ENCODE assay signal across 10 cellular contexts in genomic region chr19:8001651-8001994, GRCh38. TPM values are rescaled to one million over a fixed set of nuclear protein-coding genes. Genes with fewer than 3 reads are reported as not detected.
DNase-seq lines count a peak whose midpoint lies in the region; ATAC-seq and TF ChIP-seq lines count a peak whose summit lies in the region.
"Had no signal": no experiment of that assay in that cellular context is flagged by ENCODE, and none has a peak within 500 bp of the region (broad histone marks: within the 10 kb centered on the region; RNA-seq: fewer than 3 reads in every experiment).

No MANE protein-coding gene starts in this region.

- CTCF ChIA-PET in T-cell (lab: Charles Lee), result interaction anchor here in 1 of 2 donors (1.1 kb wide), 1 partner anchor 84 kb away, joined by 3 read pairs; no protein-coding TSS in a partner anchor

- TF ChIP-seq POLR2A in heart left ventricle (IDR thresholded peaks at IDR 0.05), result no peak
- no peak for TF ChIP-seq POLR2A in gastrocnemius medialis (IDR thresholded peaks at IDR 0.05)
- no peak for TF ChIP-seq POLR2A in erythroblast (IDR thresholded peaks at IDR 0.05; ENCODE audit: low read length)

- no peaks in the 10 kb centered on the region for H3K9me3 ChIP-seq in heart left ventricle
- no peaks in the 10 kb centered on the region for H3K9me3 ChIP-seq in gastrocnemius medialis

- peaks cover 0 to 7% (median 0%) of the 10 kb centered on the region in 9 donors for H3K36me3 ChIP-seq in heart left ventricle
- H3K36me3 ChIP-seq in gastrocnemius medialis, result no peaks in the 10 kb centered on the region

- H3K4me3 ChIP-seq in GM12864 (ENCODE audit: low read depth, low read length) (no peak overlapping the region; the same call in 1 of the 2 replicates), heart left ventricle (peak overlapping the region in 7 of 12 donors; percentile 33 to 53 (median 43)), gastrocnemius medialis (peak overlapping the region in 1 of 4 donors; percentile 46)

- peaks cover 61 to 70% (median 64%) of the 10 kb centered on the region in 3 donors for H3K4me1 Mint-ChIP-seq in T-cell

- H3K4me1 ChIP-seq in heart left ventricle (peaks cover 10 to 78% (median 66%) of the 10 kb centered on the region in 12 donors), gastrocnemius medialis (peaks cover 54 to 63% of the 10 kb centered on the region in 2 donors)

- H3K27ac Mint-ChIP-seq in T-cell, result peak overlapping the region; percentile 73 to 82

- peak overlapping the region in 2 of 3 donors; percentile 71 to 89 for H3K4me3 Mint-ChIP-seq in T-cell

- ATAC-seq in T-cell (replicated peaks in 1 of 4) (no peak), heart left ventricle (peak in 1 of 4 donors; percentile 21), gastrocnemius medialis (peak in 1 of 2 donors; percentile 15), HG02885 (IDR thresholded peaks at IDR 0.05; ENCODE audit: poor library complexity, unreplicated experiment) (no peak)

- no peak for DNase-seq in GM12864 (ENCODE audit: low read depth)
- no peak for DNase-seq in T-cell
- no peak for DNase-seq in heart left ventricle
- no peak for DNase-seq in gastrocnemius medialis
- no peak for DNase-seq in activated gamma-delta T cell (lab: John Stamatoyannopoulos, UW)
- DNase-seq in erythroblast (lab: John Stamatoyannopoulos, UW), result no peak
- DNase-seq in NAMALWA (ENCODE audit: low spot score), result no peak
- DNase-seq: NCI-H1417 treated with DMSO at 0.1 percent for 48 hours had no signal

- H3K27me3 Mint-ChIP-seq in T-cell, result no peaks in the 10 kb centered on the region

- TF ChIP-seq CTCF in GM12864 (IDR thresholded peaks at IDR 0.05; ENCODE audit: low read depth, low read length, missing control alignments), result peak; percentile 28
- TF ChIP-seq CTCF in heart left ventricle (IDR thresholded peaks at IDR 0.05), result no peak
- TF ChIP-seq CTCF in gastrocnemius medialis (IDR thresholded peaks at IDR 0.05 in 4 of 5, conservative IDR thresholded peaks at IDR 0.05 in 1 of 5), result peak in 1 of 5 experiments; percentile 10

- in situ Hi-C loops in gastrocnemius medialis (cut with MboI; ENCODE audit: low sequenced_read_pairs in 4 of 4), result loop anchor here in 3 of 4 donors (5.0 to 25.0 kb wide), 3 partner anchors 54 to 261 kb away; partner anchors contain the start of gene TIMM44 (in 2 of the 3)

- H3K27me3 ChIP-seq in heart left ventricle (no peaks in the 10 kb centered on the region), gastrocnemius medialis (no peaks in the 10 kb centered on the region)

- intact Hi-C loops in heart left ventricle (cut with DNase I) (loop anchor here in 8 of 10 donors (1.0 to 10.0 kb wide), 5 partner anchors 34 to 253 kb away; partner anchors contain the start of gene TIMM44 (in 3 of the 8)), gastrocnemius medialis (cut with DNase I; ENCODE audit: low total_unique reads) (loop anchor here (10.0 kb wide), 1 partner anchor 147 kb away; no protein-coding TSS in a partner anchor)

- H3K9me3 Mint-ChIP-seq in T-cell, result no peaks in the 10 kb centered on the region

- 52 to 64% (median 58%) methylated on average over 5 of the region's 5 CpGs for WGBS in heart left ventricle, 4 donors

- no peaks in the 10 kb centered on the region for H3K36me3 Mint-ChIP-seq in T-cell

- H3K27ac ChIP-seq in heart left ventricle (peak overlapping the region; percentile 41 to 88 (median 70)), gastrocnemius medialis (peak overlapping the region; percentile 76 to 90 (median 84))

- POLR2A ChIA-PET in T-cell (lab: Charles Lee), result no interaction called here

RNA-seq across cellular contexts. Expression of gene ELAVL1, which starts 3.8 kb away (rescaled TPM):
- total RNA-seq in T-cell, result 10 to 100 TPM; 33.6 to 62.1 (median 57.1) TPM
- total RNA-seq in heart left ventricle, result 10 to 100 TPM; 31.4 to 62.0 (median 53.4) TPM
- polyA plus RNA-seq in heart left ventricle, result 10 to 100 TPM in 1 of 2 donors, 1 to 10 TPM in 1; 9.8 to 38.9 TPM
- 10 to 100 TPM; 18.2 to 40.5 (median 28.9) TPM for total RNA-seq in gastrocnemius medialis

RNA-seq across cellular contexts. Expression of gene CCL25, which starts 50.9 kb away (rescaled TPM):
- total RNA-seq in T-cell (1 to 10 TPM in 1 of 5 donors, not detected in 4; 1.4 TPM), heart left ventricle (not detected), gastrocnemius medialis (not detected)
- polyA plus RNA-seq in heart left ventricle, result not detected
- total RNA-seq: pulmonary artery endothelial cell had no signal

RNA-seq across cellular contexts. Expression of gene TIMM44, which starts 58.2 kb away (rescaled TPM):
- total RNA-seq in T-cell (10 to 100 TPM; 72.7 to 99.4 (median 90.3) TPM), heart left ventricle (10 to 100 TPM; 55.9 to 99.9 (median 70.6) TPM), gastrocnemius medialis (100 to 1,000 TPM in 1 of 4 donors, 10 to 100 TPM in 3; 53.9 to 168 (median 94.1) TPM)
- polyA plus RNA-seq in heart left ventricle, result 100 to 1,000 TPM in 1 of 2 donors, 10 to 100 TPM in 1; 99.6 to 140 TPM
